ENCODE assay signal across 9 cellular contexts in the genomic region with DNA sequence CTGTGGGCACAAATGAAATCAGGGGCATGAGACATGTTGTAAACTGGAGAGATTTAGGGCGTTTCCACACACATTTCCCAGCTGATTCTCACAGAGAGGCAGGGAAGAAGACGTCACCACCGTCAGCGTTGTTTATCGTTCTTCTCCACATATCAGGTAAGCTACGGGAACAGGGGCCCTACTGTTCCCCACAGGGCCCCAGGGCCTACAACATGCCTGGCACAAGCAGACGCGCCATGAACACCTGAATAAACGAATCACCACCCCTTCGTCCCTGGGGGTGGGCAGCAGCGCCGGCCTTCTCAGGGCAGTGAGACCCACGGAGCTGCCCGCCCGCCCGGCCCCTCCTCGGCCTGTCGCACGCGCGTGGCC. TPM values are rescaled to one million over a fixed set of nuclear protein-coding genes. Genes with fewer than 3 reads are reported as not detected.
DNase-seq lines count a peak whose midpoint lies in the region; ATAC-seq, FAIRE-seq and TF ChIP-seq lines count a peak whose summit lies in the region.
"Had no signal": no experiment of that assay in that cellular context is flagged by ENCODE, and none has a peak within 500 bp of the region (broad histone marks: within the 10 kb centered on the region; RNA-seq: fewer than 3 reads in every experiment).

No MANE protein-coding gene starts in this region.

- H3K36me3 ChIP-seq in ascending aorta (no peaks in the 10 kb centered on the region), keratinocyte (ENCODE audit: control insufficient read depth in 2 of 2, extremely low read depth in 1 of 2, insufficient read depth in 2 of 2, low read length in 2 of 2) (peaks cover 0 to 2% of the 10 kb centered on the region in 2 experiments), stomach smooth muscle (ENCODE audit: control insufficient read depth in 2 of 2, insufficient read depth in 2 of 2, low read length in 2 of 2) (peaks cover 0 to 3% of the 10 kb centered on the region in 2 donors)

- peak overlapping the region; percentile 96 for H2AFZ ChIP-seq in keratinocyte (ENCODE audit: control insufficient read depth, low read length)

- ATAC-seq in GM19395 (IDR thresholded peaks at IDR 0.05; ENCODE audit: unreplicated experiment) (no peak), GM19452 (IDR thresholded peaks at IDR 0.05; ENCODE audit: unreplicated experiment) (no peak)

- peak overlapping the region; percentile 81 for H3K9ac ChIP-seq in keratinocyte (ENCODE audit: control insufficient read depth, extremely low read depth, insufficient read depth, low read length)
- peak overlapping the region; percentile 78 to 88 for H3K9ac ChIP-seq in stomach smooth muscle (ENCODE audit: low read length in 2 of 2)

- FAIRE-seq in keratinocyte (lab: Jason Lieb, UNC) = peak; percentile 26
- FAIRE-seq: colon had no signal

- H3K9me3 ChIP-seq in ascending aorta = no peaks in the 10 kb centered on the region
- H3K9me3 ChIP-seq in keratinocyte (ENCODE audit: control insufficient read depth, low read depth, low read length) = no peaks in the 10 kb centered on the region
- no peaks in the 10 kb centered on the region for H3K9me3 ChIP-seq in stomach smooth muscle (ENCODE audit: control insufficient read depth in 2 of 2, low read length in 2 of 2)

- H3K27ac ChIP-seq in ascending aorta = peak overlapping the region; percentile 63 to 81
- H3K27ac ChIP-seq in keratinocyte (ENCODE audit: control insufficient read depth, insufficient read depth, low read length) = peak overlapping the region; percentile 83
- peak overlapping the region; percentile 60 for H3K27ac ChIP-seq in stomach smooth muscle (ENCODE audit: low read length)

- intact Hi-C loops in ascending aorta (cut with DNase I) = loop anchor here (5.0 to 10.0 kb wide), 4 partner anchors 146 to 1353 kb away; a partner anchor contains a TSS

- H4K20me1 ChIP-seq in keratinocyte (ENCODE audit: control insufficient read depth, extremely low read depth, insufficient read depth, low read length) = no peaks in the 10 kb centered on the region

- H3K9me1 ChIP-seq in keratinocyte (ENCODE audit: control insufficient read depth, extremely low read depth, insufficient read depth, low read length) = no peaks in the 10 kb centered on the region

- H3K4me2 ChIP-seq in keratinocyte (ENCODE audit: control insufficient read depth, extremely low read depth, insufficient read depth, low read depth, low read length) = peak overlapping the region; percentile 86

- peaks cover 3 to 7% of the 10 kb centered on the region in 2 donors for H3K4me1 ChIP-seq in ascending aorta
- peaks cover 11% of the 10 kb centered on the region for H3K4me1 ChIP-seq in keratinocyte (ENCODE audit: control insufficient read depth, extremely low read depth, insufficient read depth, low read length)
- peaks cover 14% of the 10 kb centered on the region for H3K4me1 ChIP-seq in stomach smooth muscle (ENCODE audit: control insufficient read depth, insufficient read depth, low read length)

- TF ChIP-seq CTCF in ascending aorta (IDR thresholded peaks at IDR 0.05) (no peak), keratinocyte (optimal IDR thresholded peaks at IDR 0.05 in 1 of 3, IDR thresholded peaks at IDR 0.05 in 1 of 3, conservative IDR thresholded peaks at IDR 0.05 in 1 of 3; ENCODE audit: extremely low read depth in 1 of 3, insufficient read depth in 2 of 3, low read length in 3 of 3) (no peak)

- no peaks in the 10 kb centered on the region for H3K27me3 ChIP-seq in ascending aorta
- no peaks in the 10 kb centered on the region for H3K27me3 ChIP-seq in keratinocyte (ENCODE audit: control insufficient read depth, extremely low read depth, insufficient read depth, low read length)
- H3K27me3 ChIP-seq in stomach smooth muscle (ENCODE audit: control insufficient read depth in 1 of 2, insufficient read depth in 2 of 2, low read length in 2 of 2) = no peaks in the 10 kb centered on the region

- DNase-seq in NCI-H2196 (lab: John Stamatoyannopoulos, UW; ENCODE audit: unreplicated experiment) = peak; percentile 35
- no peak for DNase-seq in NCI-H2196 treated with DMSO at 0.1 percent for 48 hours (lab: John Stamatoyannopoulos, UW; ENCODE audit: unreplicated experiment)
- DNase-seq in HPDE6-E6E7 (ENCODE audit: extremely low spot score) = peak; percentile 19
- no peak for DNase-seq in ascending aorta (ENCODE audit: low spot score in 2 of 2)
- DNase-seq in keratinocyte (ENCODE audit: low read depth, low spot score) = no peak

- H3K79me2 ChIP-seq in keratinocyte (ENCODE audit: control insufficient read depth, insufficient read depth, low read length) = peaks cover 9% of the 10 kb centered on the region

- dilution Hi-C loops in keratinocyte (cut with MboI; ENCODE audit: extremely low pct_ligation_motif_present, low sequenced_read_pairs) = no loop called here

- peak overlapping the region; percentile 82 to 89 for H3K4me3 ChIP-seq in ascending aorta
- H3K4me3 ChIP-seq in keratinocyte (ENCODE audit: control insufficient read depth in 2 of 3, extremely low read depth in 1 of 3, insufficient read depth in 2 of 3, low read depth in 1 of 3, low read length in 3 of 3) = peak overlapping the region; percentile 57 to 83 (median 79)
- peak overlapping the region; percentile 90 to 99 for H3K4me3 ChIP-seq in stomach smooth muscle (ENCODE audit: low read length in 2 of 2)

RNA-seq across cellular contexts. Expression of a gene that starts 0.3 kb away (rescaled TPM):
- 8.6 TPM for total RNA-seq in ascending aorta
- 0.18 to 0.31 TPM (median 0.27 TPM) in 3 replicates for polyA plus RNA-seq in keratinocyte
- polyA plus RNA-seq in keratinocyte (2011; ENCODE audit: low read depth) = 0.37 TPM
- polyA plus RNA-seq in keratinocyte (2011; cell fraction: cytosol; rRNA removed) = 0.18 and 0.51 TPM in 2 replicates
- 0.49 and 0.55 TPM in 2 replicates for polyA plus RNA-seq in keratinocyte (2011; cell fraction: nucleus; rRNA removed)
- 0.20 and 0.25 TPM in 2 replicates for polyA plus RNA-seq in keratinocyte (2012; ENCODE audit: low replicate concordance)
- 0.16 to 0.66 TPM in 2 of 3 replicates, not detected in the other for polyA minus RNA-seq in keratinocyte
- not detected for polyA minus RNA-seq in keratinocyte (2011; cell fraction: cytosol; rRNA and poly(A)+ RNA removed)
- 0.78 and 2.0 TPM in 2 replicates for polyA minus RNA-seq in keratinocyte (2011; cell fraction: nucleus; rRNA and poly(A)+ RNA removed)

RNA-seq across cellular contexts. Expression of a gene that starts 50.5 kb away (rescaled TPM):
- total RNA-seq in ascending aorta = not detected
- 0.26 to 1.0 TPM (median 0.33 TPM) in 3 replicates for polyA plus RNA-seq in keratinocyte
- polyA plus RNA-seq in keratinocyte (2011; ENCODE audit: low read depth) = not detected
- 0.44 and 0.50 TPM in 2 replicates for polyA plus RNA-seq in keratinocyte (2011; cell fraction: cytosol; rRNA removed)
- 4.4 and 5.6 TPM in 2 replicates for polyA plus RNA-seq in keratinocyte (2011; cell fraction: nucleus; rRNA removed)
- polyA plus RNA-seq in keratinocyte (2012; ENCODE audit: low replicate concordance) = 0.06 TPM in 2 replicates
- polyA minus RNA-seq in keratinocyte = 0.13 to 0.56 TPM in 2 of 3 replicates, not detected in the other
- polyA minus RNA-seq in keratinocyte (2011; cell fraction: cytosol; rRNA and poly(A)+ RNA removed) = not detected
- 1.1 and 1.5 TPM in 2 replicates for polyA minus RNA-seq in keratinocyte (2011; cell fraction: nucleus; rRNA and poly(A)+ RNA removed)

Comparison
In these comparisons a context has a peak if more than half of its experiments do, and no peak if none do; other contexts are left out.
1. DNase-seq: peak in NCI-H2196 (single experiment) and HPDE6-E6E7 (single experiment); none in NCI-H2196 treated with DMSO at 0.1 percent for 48 hours (single experiment), ascending aorta (0 of 2) and keratinocyte (single experiment).
2. Peak in every context shown above with its lines, with median percentiles within 50 percentile points of each other: H3K27ac ChIP-seq and H3K4me3 ChIP-seq.